1 cellular context compared by ENCODE assay signal in the genomic region with DNA sequence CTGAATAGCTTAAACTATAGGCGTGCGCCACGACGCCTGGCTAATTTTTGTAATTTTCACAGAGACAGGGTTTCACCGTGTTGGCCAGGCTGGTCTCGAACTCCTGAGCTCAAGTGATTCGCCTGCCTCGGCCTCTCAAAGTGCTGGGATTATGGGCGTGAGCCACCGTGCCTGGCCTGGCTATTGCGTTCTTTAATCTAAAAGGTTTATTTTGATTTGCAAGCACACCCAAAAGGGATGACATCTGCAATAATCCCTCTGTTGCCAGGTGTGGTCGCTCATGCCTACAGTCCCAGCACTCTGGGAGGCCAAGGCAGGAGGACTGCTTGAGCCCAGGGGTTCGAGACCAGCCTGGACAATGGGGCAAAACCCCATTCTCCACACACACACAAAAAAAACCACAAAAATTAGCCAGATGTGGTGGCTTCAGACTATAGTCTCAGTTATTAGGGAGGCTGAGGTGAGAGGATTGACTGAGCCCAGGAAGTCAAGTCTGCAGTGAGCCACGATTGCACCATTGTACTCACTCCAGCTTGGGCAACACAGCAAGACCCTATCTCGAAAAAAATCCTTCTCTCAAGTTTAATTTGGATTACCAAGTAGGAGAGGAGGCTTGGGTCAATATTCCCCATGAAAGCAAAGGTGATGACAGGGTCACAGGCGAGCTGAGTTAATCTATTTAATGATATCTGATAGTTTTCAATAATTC.
TF ChIP-seq lines count a peak whose summit lies in the region.

No MANE protein-coding gene starts in this region.

TF ChIP-seq in K562, 482 proteins besides CTCF, POLR2A, EP300 and RAD21 (continued from another document):
- TF ChIP-seq, protein P1, sequence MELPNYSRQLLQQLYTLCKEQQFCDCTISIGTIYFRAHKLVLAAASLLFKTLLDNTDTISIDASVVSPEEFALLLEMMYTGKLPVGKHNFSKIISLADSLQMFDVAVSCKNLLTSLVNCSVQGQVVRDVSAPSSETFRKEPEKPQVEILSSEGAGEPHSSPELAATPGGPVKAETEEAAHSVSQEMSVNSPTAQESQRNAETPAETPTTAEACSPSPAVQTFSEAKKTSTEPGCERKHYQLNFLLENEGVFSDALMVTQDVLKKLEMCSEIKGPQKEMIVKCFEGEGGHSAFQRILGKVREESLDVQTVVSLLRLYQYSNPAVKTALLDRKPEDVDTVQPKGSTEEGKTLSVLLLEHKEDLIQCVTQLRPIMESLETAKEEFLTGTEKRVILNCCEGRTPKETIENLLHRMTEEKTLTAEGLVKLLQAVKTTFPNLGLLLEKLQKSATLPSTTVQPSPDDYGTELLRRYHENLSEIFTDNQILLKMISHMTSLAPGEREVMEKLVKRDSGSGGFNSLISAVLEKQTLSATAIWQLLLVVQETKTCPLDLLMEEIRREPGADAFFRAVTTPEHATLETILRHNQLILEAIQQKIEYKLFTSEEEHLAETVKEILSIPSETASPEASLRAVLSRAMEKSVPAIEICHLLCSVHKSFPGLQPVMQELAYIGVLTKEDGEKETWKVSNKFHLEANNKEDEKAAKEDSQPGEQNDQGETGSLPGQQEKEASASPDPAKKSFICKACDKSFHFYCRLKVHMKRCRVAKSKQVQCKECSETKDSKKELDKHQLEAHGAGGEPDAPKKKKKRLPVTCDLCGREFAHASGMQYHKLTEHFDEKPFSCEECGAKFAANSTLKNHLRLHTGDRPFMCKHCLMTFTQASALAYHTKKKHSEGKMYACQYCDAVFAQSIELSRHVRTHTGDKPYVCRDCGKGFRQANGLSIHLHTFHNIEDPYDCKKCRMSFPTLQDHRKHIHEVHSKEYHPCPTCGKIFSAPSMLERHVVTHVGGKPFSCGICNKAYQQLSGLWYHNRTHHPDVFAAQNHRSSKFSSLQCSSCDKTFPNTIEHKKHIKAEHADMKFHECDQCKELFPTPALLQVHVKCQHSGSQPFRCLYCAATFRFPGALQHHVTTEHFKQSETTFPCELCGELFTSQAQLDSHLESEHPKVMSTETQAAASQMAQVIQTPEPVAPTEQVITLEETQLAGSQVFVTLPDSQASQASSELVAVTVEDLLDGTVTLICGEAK (IDR thresholded peaks at IDR 0.05) = peak; percentile 13; the same call in 1 of the 2 replicates
- TF ChIP-seq, protein P1 (CRISPR knock-in tag; IDR thresholded peaks at IDR 0.05) = no peak
- 0 out of 2 replicates have a peak, but pooled peaks have one; percentile 31 for TF ChIP-seq SP1 (CRISPR knock-in tag; IDR thresholded peaks at IDR 0.05)
- TF ChIP-seq ZNF121 (CRISPR knock-in tag; conservative IDR thresholded peaks at IDR 0.05) = peak; percentile 89
- TF ChIP-seq ILF3 (IDR thresholded peaks at IDR 0.05; ENCODE audit: borderline replicate concordance) = no peak
- no peak for TF ChIP-seq TFAM (CRISPR knock-in tag; conservative IDR thresholded peaks at IDR 0.05)
- TF ChIP-seq E4F1 (CRISPR knock-in tag; IDR thresholded peaks at IDR 0.05; ENCODE audit: borderline replicate concordance) = no peak
- TF ChIP-seq BACH1 (tag; IDR thresholded peaks at IDR 0.05) = no peak
- no peak for TF ChIP-seq SMAD2 (IDR thresholded peaks at IDR 0.05; ENCODE audit: low read depth, low read length)
- no peak for TF ChIP-seq NR0B1 (IDR thresholded peaks at IDR 0.05; ENCODE audit: partially characterized antibody)
- TF ChIP-seq, protein P2, sequence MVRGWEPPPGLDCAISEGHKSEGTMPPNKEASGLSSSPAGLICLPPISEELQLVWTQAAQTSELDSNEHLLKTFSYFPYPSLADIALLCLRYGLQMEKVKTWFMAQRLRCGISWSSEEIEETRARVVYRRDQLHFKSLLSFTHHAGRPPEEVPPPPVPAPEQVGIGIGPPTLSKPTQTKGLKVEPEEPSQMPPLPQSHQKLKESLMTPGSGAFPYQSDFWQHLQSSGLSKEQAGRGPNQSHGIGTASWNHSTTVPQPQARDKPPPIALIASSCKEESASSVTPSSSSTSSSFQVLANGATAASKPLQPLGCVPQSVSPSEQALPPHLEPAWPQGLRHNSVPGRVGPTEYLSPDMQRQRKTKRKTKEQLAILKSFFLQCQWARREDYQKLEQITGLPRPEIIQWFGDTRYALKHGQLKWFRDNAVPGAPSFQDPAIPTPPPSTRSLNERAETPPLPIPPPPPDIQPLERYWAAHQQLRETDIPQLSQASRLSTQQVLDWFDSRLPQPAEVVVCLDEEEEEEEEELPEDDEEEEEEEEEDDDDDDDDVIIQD (CRISPR knock-in tag; IDR thresholded peaks at IDR 0.05) = no peak
- TF ChIP-seq GATAD2A (IDR thresholded peaks at IDR 0.05) = no peak
- TF ChIP-seq ZFP1 (CRISPR knock-in tag; IDR thresholded peaks at IDR 0.05) = no peak
- TF ChIP-seq, protein P3, sequence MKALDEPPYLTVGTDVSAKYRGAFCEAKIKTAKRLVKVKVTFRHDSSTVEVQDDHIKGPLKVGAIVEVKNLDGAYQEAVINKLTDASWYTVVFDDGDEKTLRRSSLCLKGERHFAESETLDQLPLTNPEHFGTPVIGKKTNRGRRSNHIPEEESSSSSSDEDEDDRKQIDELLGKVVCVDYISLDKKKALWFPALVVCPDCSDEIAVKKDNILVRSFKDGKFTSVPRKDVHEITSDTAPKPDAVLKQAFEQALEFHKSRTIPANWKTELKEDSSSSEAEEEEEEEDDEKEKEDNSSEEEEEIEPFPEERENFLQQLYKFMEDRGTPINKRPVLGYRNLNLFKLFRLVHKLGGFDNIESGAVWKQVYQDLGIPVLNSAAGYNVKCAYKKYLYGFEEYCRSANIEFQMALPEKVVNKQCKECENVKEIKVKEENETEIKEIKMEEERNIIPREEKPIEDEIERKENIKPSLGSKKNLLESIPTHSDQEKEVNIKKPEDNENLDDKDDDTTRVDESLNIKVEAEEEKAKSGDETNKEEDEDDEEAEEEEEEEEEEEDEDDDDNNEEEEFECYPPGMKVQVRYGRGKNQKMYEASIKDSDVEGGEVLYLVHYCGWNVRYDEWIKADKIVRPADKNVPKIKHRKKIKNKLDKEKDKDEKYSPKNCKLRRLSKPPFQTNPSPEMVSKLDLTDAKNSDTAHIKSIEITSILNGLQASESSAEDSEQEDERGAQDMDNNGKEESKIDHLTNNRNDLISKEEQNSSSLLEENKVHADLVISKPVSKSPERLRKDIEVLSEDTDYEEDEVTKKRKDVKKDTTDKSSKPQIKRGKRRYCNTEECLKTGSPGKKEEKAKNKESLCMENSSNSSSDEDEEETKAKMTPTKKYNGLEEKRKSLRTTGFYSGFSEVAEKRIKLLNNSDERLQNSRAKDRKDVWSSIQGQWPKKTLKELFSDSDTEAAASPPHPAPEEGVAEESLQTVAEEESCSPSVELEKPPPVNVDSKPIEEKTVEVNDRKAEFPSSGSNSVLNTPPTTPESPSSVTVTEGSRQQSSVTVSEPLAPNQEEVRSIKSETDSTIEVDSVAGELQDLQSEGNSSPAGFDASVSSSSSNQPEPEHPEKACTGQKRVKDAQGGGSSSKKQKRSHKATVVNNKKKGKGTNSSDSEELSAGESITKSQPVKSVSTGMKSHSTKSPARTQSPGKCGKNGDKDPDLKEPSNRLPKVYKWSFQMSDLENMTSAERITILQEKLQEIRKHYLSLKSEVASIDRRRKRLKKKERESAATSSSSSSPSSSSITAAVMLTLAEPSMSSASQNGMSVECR (CRISPR knock-in tag; IDR thresholded peaks at IDR 0.05) = no peak
- no peak for TF ChIP-seq THAP7 (CRISPR knock-in tag; IDR thresholded peaks at IDR 0.05)
- no peak for TF ChIP-seq ZFP30 (CRISPR knock-in tag; IDR thresholded peaks at IDR 0.05; ENCODE audit: borderline replicate concordance)
- TF ChIP-seq NFE2L1 (tag; IDR thresholded peaks at IDR 0.05; ENCODE audit: borderline replicate concordance, low read depth) = no peak
- peak; percentile 44 for TF ChIP-seq RBM25 (IDR thresholded peaks at IDR 0.05; ENCODE audit: low read depth, low read length, severe bottlenecking)
- no peak for TF ChIP-seq KAT7 (CRISPR knock-in tag; IDR thresholded peaks at IDR 0.05; ENCODE audit: borderline replicate concordance)
- TF ChIP-seq ZKSCAN8 (CRISPR knock-in tag; IDR thresholded peaks at IDR 0.05) = no peak
- no peak for TF ChIP-seq ZNF143 (CRISPR knock-in tag; IDR thresholded peaks at IDR 0.05)
- TF ChIP-seq, protein P4, sequence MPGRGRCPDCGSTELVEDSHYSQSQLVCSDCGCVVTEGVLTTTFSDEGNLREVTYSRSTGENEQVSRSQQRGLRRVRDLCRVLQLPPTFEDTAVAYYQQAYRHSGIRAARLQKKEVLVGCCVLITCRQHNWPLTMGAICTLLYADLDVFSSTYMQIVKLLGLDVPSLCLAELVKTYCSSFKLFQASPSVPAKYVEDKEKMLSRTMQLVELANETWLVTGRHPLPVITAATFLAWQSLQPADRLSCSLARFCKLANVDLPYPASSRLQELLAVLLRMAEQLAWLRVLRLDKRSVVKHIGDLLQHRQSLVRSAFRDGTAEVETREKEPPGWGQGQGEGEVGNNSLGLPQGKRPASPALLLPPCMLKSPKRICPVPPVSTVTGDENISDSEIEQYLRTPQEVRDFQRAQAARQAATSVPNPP (IDR thresholded peaks at IDR 0.05; ENCODE audit: borderline replicate concordance, insufficient read depth, insufficient read length) = no peak
- no peak for TF ChIP-seq ZNF780A (CRISPR knock-in tag; IDR thresholded peaks at IDR 0.05)
- TF ChIP-seq ZNF174 (CRISPR knock-in tag; IDR thresholded peaks at IDR 0.05) = no peak
- TF ChIP-seq TCF7L2 (IDR thresholded peaks at IDR 0.05; ENCODE audit: low read depth, low read length) = no peak
- TF ChIP-seq ZNF124 (CRISPR knock-in tag; IDR thresholded peaks at IDR 0.05) = no peak
